8 cellular contexts compared by ENCODE assay signal in the genomic region with DNA sequence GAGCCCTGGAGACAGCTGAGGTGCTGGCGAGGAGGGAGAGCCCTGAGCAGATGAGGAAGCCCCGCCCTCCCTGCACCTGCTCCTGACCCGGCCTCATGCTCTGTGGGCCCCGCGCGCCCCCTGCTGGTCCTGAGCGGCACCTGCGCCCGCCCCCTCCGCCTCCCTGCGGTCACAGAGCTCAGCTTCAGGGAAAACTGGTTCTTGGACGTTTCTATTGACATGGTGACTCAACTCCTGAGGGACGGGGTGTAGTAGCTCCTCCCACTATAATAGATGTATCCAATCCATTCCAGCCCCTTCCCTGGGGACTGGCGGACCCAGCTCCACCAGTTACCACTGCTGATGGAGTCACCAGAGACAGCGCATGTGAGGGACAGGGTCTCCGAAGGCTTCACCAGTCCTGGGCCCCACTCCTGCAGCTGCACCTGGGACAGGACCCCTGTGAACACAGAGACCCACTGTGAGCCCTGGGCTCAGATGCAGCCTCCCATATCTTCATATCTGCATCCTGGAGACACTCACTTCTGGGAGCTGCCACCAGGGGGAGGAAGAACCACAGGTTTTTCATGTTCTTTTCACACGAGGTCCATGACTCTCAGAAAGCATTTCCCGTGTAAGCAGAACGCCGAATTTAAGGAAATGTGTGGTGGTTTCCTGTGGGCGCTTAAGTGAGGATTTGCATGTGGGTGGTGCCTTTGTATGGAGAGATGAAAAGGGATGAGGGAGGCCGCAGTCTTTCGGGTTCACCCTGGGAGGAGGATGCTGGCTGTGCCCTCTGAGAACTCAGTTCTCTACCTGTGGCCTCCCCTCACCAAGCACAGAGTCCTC.
A peak's percentile ranks its signal among the peaks of the same experiment; 100 is the strongest.
DNase-seq lines count a peak whose midpoint lies in the region; ATAC-seq and TF ChIP-seq lines count a peak whose summit lies in the region.

No MANE protein-coding gene starts in this region.

- H3K4me3 Mint-ChIP-seq in activated T-helper 17 cell treated with anti-CD3 and anti-CD28 coated beads, Interleukin-2, amount 50 U/mL, for 72 hours = peak overlapping the region; percentile 60

- peaks cover 8% of the 10 kb centered on the region for H3K4me1 Mint-ChIP-seq in activated T-helper 17 cell treated with anti-CD3 and anti-CD28 coated beads, Interleukin-2, amount 50 U/mL, for 72 hours

- H3K9me3 Mint-ChIP-seq in activated T-helper 17 cell treated with anti-CD3 and anti-CD28 coated beads, Interleukin-2, amount 50 U/mL, for 72 hours = no peaks in the 10 kb centered on the region

- peaks cover 16% of the 10 kb centered on the region for H3K9me3 ChIP-seq in AG04450 (ENCODE audit: control insufficient read depth, insufficient read depth, low read length)

- no peaks in the 10 kb centered on the region for H3K27me3 ChIP-seq in AG04450 (ENCODE audit: control insufficient read depth, insufficient read depth, low read length)

- CTCF ChIA-PET in AG04450 (lab: Charles Lee) = no interaction called here

- no peak overlapping the region for H3K27ac Mint-ChIP-seq in activated T-helper 17 cell treated with anti-CD3 and anti-CD28 coated beads, Interleukin-2, amount 50 U/mL, for 72 hours

- peak; percentile 6; the same call in 1 of the 2 replicates for TF ChIP-seq CTCF in AG04450 (IDR thresholded peaks at IDR 0.05; ENCODE audit: low read depth, low read length)

- DNase-seq in AG04450 (ENCODE audit: low read depth, low spot score) (no peak), KBM-7 (peak; percentile 87), SIG-M5 treated with dmso at 0.1 percent for 504 hours (lab: John Stamatoyannopoulos, UW; ENCODE audit: unreplicated experiment) (peak; percentile 83), kidney glomerular epithelial cell (lab: John Stamatoyannopoulos, UW) (peak; percentile 71)
- DNase-seq in stimulated activated CD8-positive, alpha-beta memory T cell treated with anti-CD3 and anti-CD28 coated beads, Interleukin-7, amount 100 ng/mL, for 4 hours (ENCODE audit: low read depth in 2 of 2) = peak; percentile 81 to 84

- POLR2A ChIA-PET in AG04450 (lab: Yijun Ruan, JAX) = no interaction called here

- H3K27me3 Mint-ChIP-seq in activated T-helper 17 cell treated with anti-CD3 and anti-CD28 coated beads, Interleukin-2, amount 50 U/mL, for 72 hours = peaks cover 22% of the 10 kb centered on the region

- no peaks in the 10 kb centered on the region for H3K36me3 Mint-ChIP-seq in activated T-helper 17 cell treated with anti-CD3 and anti-CD28 coated beads, Interleukin-2, amount 50 U/mL, for 72 hours (ENCODE audit: low read depth)

- in situ Hi-C loops in KBM-7 (cut with MboI; ENCODE audit: low pct_unique_long_range_greater_than_20kb, low sequenced_read_pairs) = no loop called here

- H3K27ac ChIP-seq in AG04450 (ENCODE audit: low read depth, low read length) = no peak overlapping the region

- no peak overlapping the region for H3K4me3 ChIP-seq in AG04450 (ENCODE audit: low read depth, low read length)

- ATAC-seq in GM18868 (IDR thresholded peaks at IDR 0.05; ENCODE audit: unreplicated experiment) = peak; percentile 46
- ATAC-seq in activated T-helper 17 cell treated with anti-CD3 and anti-CD28 coated beads, Interleukin-2, amount 50 U/mL, for 72 hours (replicated peaks) = peak; percentile 93
- ATAC-seq in HG03139 (IDR thresholded peaks at IDR 0.05; ENCODE audit: unreplicated experiment) = no peak
